8 cellular contexts compared by ENCODE assay signal in the genomic region with DNA sequence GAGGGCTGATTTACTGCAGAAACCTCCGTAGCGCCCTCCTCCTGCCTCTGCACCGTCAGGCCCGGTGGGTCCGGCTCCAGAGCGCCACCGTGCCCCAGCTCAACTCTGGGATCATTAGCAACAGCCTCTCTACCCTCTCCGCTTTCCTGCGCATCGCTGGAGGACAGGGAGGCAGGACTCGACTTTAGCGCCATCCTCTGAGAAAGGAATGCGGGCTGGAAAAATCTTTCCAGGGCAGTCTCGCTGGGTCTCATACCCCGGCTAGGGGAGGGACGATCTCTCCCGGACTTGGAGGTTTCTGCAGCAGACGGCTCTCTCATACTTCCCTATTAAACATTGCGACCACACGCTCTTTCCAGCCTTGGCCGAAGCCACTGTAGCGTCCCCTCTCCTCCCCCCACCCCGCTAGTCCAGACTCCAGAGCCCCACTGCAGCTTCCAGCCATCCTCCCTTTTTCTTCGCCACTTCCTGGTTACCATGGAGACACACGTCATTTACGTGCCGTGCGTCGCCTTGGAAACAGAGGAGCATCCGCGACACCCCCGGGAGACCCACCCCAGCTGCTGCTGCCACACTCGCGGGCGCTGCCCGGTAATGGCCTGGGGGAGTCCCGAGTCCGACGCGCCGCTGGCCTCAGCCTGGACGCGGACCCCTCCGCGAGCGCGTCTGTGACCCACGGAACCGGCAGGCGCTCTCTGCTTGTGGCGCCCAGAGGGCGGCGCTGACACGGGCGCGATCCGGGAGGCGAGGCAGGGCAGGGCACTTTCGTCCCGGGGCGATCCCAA. TPM values are rescaled to one million over a fixed set of nuclear protein-coding genes. Genes with fewer than 3 reads are reported as not detected.
DNase-seq lines count a peak whose midpoint lies in the region; ATAC-seq and TF ChIP-seq lines count a peak whose summit lies in the region.

A gene (plus strand): TSS at position 554 of the 785 bp plus-strand sequence. CDS start 479 bp downstream, outside the sequence.

- peak within 1 kb of the TSS; percentile 68 for H3K4me2 ChIP-seq in OCI-LY7 (ENCODE audit: low read length)

- H4K20me1 ChIP-seq in OCI-LY7 (ENCODE audit: insufficient read depth, low read length): no peaks in the 10 kb centered on the region

- H3K4me3 ChIP-seq in CD4-positive, CD25-positive, alpha-beta regulatory T cell (ENCODE audit: low read depth, low read length): peak within 1 kb of the TSS; percentile 89
- H3K4me3 ChIP-seq in OCI-LY7 (ENCODE audit: low read depth, low read length, poor library complexity, severe bottlenecking) (peak within 1 kb of the TSS; percentile 78), fibroblast of mammary gland (ENCODE audit: control insufficient read depth, low read depth, low read length) (peak within 1 kb of the TSS; percentile 81)
- peak within 1 kb of the TSS; percentile 80 for H3K4me3 ChIP-seq in naive thymus-derived CD4-positive, alpha-beta T cell (ENCODE audit: low read length)

- no peaks in the 10 kb centered on the region for H3K9me3 ChIP-seq in CD4-positive, CD25-positive, alpha-beta regulatory T cell (ENCODE audit: control insufficient read depth in 2 of 2, low read length in 2 of 2)
- no peaks in the 10 kb centered on the region for H3K9me3 ChIP-seq in OCI-LY7 (ENCODE audit: low read length)
- no peaks in the 10 kb centered on the region for H3K9me3 ChIP-seq in naive thymus-derived CD4-positive, alpha-beta T cell (ENCODE audit: control insufficient read depth in 2 of 3, low read length in 3 of 3)

- CTCF ChIA-PET in OCI-LY7 (lab: Charles Lee; ENCODE audit: unreplicated experiment): interaction anchor here (0.6 to 1.1 kb wide), 6 partner anchors 10 to 987 kb away, joined by 3 to 4 read pairs (median 3); no protein-coding TSS in a partner anchor
- CTCF ChIA-PET in naive thymus-derived CD4-positive, alpha-beta T cell (lab: Charles Lee): interaction anchor here (0.5 to 3.0 kb wide), 7 partner anchors 9 to 698 kb away, joined by 3 to 33 read pairs (median 3); no protein-coding TSS in a partner anchor

- ATAC-seq in CD4-positive, CD25-positive, alpha-beta regulatory T cell (ENCODE audit: low read depth in 2 of 2): peak; percentile 77
- ATAC-seq in GM19438 (IDR thresholded peaks at IDR 0.05; ENCODE audit: low read depth, unreplicated experiment): peak; percentile 85
- peak; percentile 84 for ATAC-seq in naive thymus-derived CD4-positive, alpha-beta T cell

- TF ChIP-seq CTCF in OCI-LY7 (conservative IDR thresholded peaks at IDR 0.05; ENCODE audit: low read length) (peak; percentile 76), fibroblast of mammary gland (conservative IDR thresholded peaks at IDR 0.05; ENCODE audit: control insufficient read depth, insufficient read depth, low read depth, low read length) (peak; percentile 19)

- H3K4me1 Mint-ChIP-seq in CD4-positive, CD25-positive, alpha-beta regulatory T cell: peaks cover 0 to 24% (median 5%) of the 10 kb centered on the region in 4 donors
- H3K4me1 Mint-ChIP-seq in activated T-helper 1 cell treated with anti-CD3 and anti-CD28 coated beads, Interleukin-12 subunit alpha, Interleukin-12 subunit beta, Interleukin-2, Interleukin-4 antibody, amounts not matched to agents 30 ng/mL and 10 ng/mL and 1 ng/mL, durations not matched to agents 14 hours and 24 hours and 36 hours (ENCODE audit: low read depth): peaks cover 35% of the 10 kb centered on the region
- H3K4me1 Mint-ChIP-seq in naive thymus-derived CD4-positive, alpha-beta T cell: peaks cover 5 to 28% (median 8%) of the 10 kb centered on the region in 7 donors

- no peaks in the 10 kb centered on the region for H3K9me3 Mint-ChIP-seq in CD4-positive, CD25-positive, alpha-beta regulatory T cell
- no peaks in the 10 kb centered on the region for H3K9me3 Mint-ChIP-seq in activated T-helper 1 cell treated with anti-CD3 and anti-CD28 coated beads, Interleukin-12 subunit alpha, Interleukin-12 subunit beta, Interleukin-2, Interleukin-4 antibody, amounts not matched to agents 30 ng/mL and 10 ng/mL and 1 ng/mL, durations not matched to agents 14 hours and 24 hours and 36 hours
- no peaks in the 10 kb centered on the region for H3K9me3 Mint-ChIP-seq in naive thymus-derived CD4-positive, alpha-beta T cell

- H3K79me2 ChIP-seq in OCI-LY7 (ENCODE audit: insufficient read depth, low read depth, low read length): no peaks in the 10 kb centered on the region

- BruUV-seq in OCI-LY7 (replicated peaks; lab: Mats Ljungman, UMichigan): no TSS peak

- intact Hi-C loops in OCI-LY7 (cut with micrococcal nuclease; ENCODE audit: unreplicated experiment): loop anchor here (5.0 kb wide), 1 partner anchor 434 kb away; no protein-coding TSS in a partner anchor
- intact Hi-C loops in activated T-helper 1 cell treated with anti-CD3 and anti-CD28 coated beads, Interleukin-12 subunit alpha, Interleukin-12 subunit beta, Interleukin-2, Interleukin-4 antibody, amounts not matched to agents 30 ng/mL and 10 ng/mL and 1 ng/mL, durations not matched to agents 14 hours and 24 hours and 36 hours (cut with micrococcal nuclease): loop anchor here (1.0 to 5.0 kb wide), 6 partner anchors 16 to 476 kb away; a partner anchor contains a TSS
- intact Hi-C loops in naive thymus-derived CD4-positive, alpha-beta T cell (cut with micrococcal nuclease): loop anchor here (1.0 to 5.0 kb wide), 10 partner anchors 15 to 499 kb away; a partner anchor contains a TSS

- peaks cover 19% of the 10 kb centered on the region for H3K27me3 ChIP-seq in CD4-positive, CD25-positive, alpha-beta regulatory T cell (ENCODE audit: control insufficient read depth, insufficient read depth, low read length)
- peaks cover 0 to 4% of the 10 kb centered on the region in 2 donors for H3K27me3 ChIP-seq in naive thymus-derived CD4-positive, alpha-beta T cell (ENCODE audit: control insufficient read depth in 2 of 2, insufficient read depth in 2 of 2, low read length in 2 of 2)

- H3K36me3 ChIP-seq in CD4-positive, CD25-positive, alpha-beta regulatory T cell (ENCODE audit: control insufficient read depth, insufficient read depth, low read length): no peaks in the 10 kb centered on the region
- no peaks in the 10 kb centered on the region for H3K36me3 ChIP-seq in OCI-LY7 (ENCODE audit: insufficient read depth, low read length)
- no peaks in the 10 kb centered on the region for H3K36me3 ChIP-seq in naive thymus-derived CD4-positive, alpha-beta T cell (ENCODE audit: control insufficient read depth in 2 of 3, insufficient read depth in 3 of 3, low read length in 3 of 3)

- peak within 1 kb of the TSS; percentile 98 for H2AFZ ChIP-seq in OCI-LY7 (ENCODE audit: low read length)

- H3K27me3 Mint-ChIP-seq in CD4-positive, CD25-positive, alpha-beta regulatory T cell: peaks cover 82% of the 10 kb centered on the region
- peaks cover 52% of the 10 kb centered on the region for H3K27me3 Mint-ChIP-seq in activated T-helper 1 cell treated with anti-CD3 and anti-CD28 coated beads, Interleukin-12 subunit alpha, Interleukin-12 subunit beta, Interleukin-2, Interleukin-4 antibody, amounts not matched to agents 30 ng/mL and 10 ng/mL and 1 ng/mL, durations not matched to agents 14 hours and 24 hours and 36 hours (ENCODE audit: insufficient read depth)
- peaks cover 21 to 81% (median 38%) of the 10 kb centered on the region in 5 donors for H3K27me3 Mint-ChIP-seq in naive thymus-derived CD4-positive, alpha-beta T cell

- peaks cover 25% of the 10 kb centered on the region for H3K4me1 ChIP-seq in CD4-positive, CD25-positive, alpha-beta regulatory T cell (ENCODE audit: control insufficient read depth, insufficient read depth, low read length, poor library complexity, severe bottlenecking)
- H3K4me1 ChIP-seq in OCI-LY7 (ENCODE audit: insufficient read depth, low read length, poor library complexity, severe bottlenecking): peaks cover 8% of the 10 kb centered on the region
- peaks cover 6 to 11% of the 10 kb centered on the region in 2 donors for H3K4me1 ChIP-seq in naive thymus-derived CD4-positive, alpha-beta T cell (ENCODE audit: control insufficient read depth in 2 of 2, insufficient read depth in 2 of 2, low read length in 2 of 2)

- no peaks in the 10 kb centered on the region for H3K36me3 Mint-ChIP-seq in CD4-positive, CD25-positive, alpha-beta regulatory T cell
- H3K36me3 Mint-ChIP-seq in activated T-helper 1 cell treated with anti-CD3 and anti-CD28 coated beads, Interleukin-12 subunit alpha, Interleukin-12 subunit beta, Interleukin-2, Interleukin-4 antibody, amounts not matched to agents 30 ng/mL and 10 ng/mL and 1 ng/mL, durations not matched to agents 14 hours and 24 hours and 36 hours (ENCODE audit: low read depth): peaks cover 2% of the 10 kb centered on the region
- no peaks in the 10 kb centered on the region for H3K36me3 Mint-ChIP-seq in naive thymus-derived CD4-positive, alpha-beta T cell

- DNase-seq in CD4-positive, CD25-positive, alpha-beta regulatory T cell: peak; percentile 75 to 86 (median 84)
- DNase-seq in HK-2 (ENCODE audit: unreplicated experiment) (peak; percentile 51), OCI-LY7 (ENCODE audit: low spot score) (peak; percentile 85), fibroblast of mammary gland (ENCODE audit: low read depth) (peak; percentile 71)
- DNase-seq in activated T-helper 1 cell treated with anti-CD3 and anti-CD28 coated beads, Interleukin-12 subunit alpha, Interleukin-12 subunit beta, Interleukin-2, Interleukin-4 antibody, amounts not matched to agents 30 ng/mL and 10 ng/mL and 1 ng/mL, durations not matched to agents 14 hours and 24 hours and 36 hours (ENCODE audit: low spot score): peak; percentile 76
- DNase-seq in naive thymus-derived CD4-positive, alpha-beta T cell: peak; percentile 58 to 85 (median 83)
- DNase-seq in stimulated activated naive CD4-positive, alpha-beta T cell (lab: John Stamatoyannopoulos, UW): peak; percentile 65 to 82 (median 72)

- peak within 1 kb of the TSS; percentile 63 to 84 (median 80) for H3K27ac Mint-ChIP-seq in CD4-positive, CD25-positive, alpha-beta regulatory T cell
- H3K27ac Mint-ChIP-seq in activated T-helper 1 cell treated with anti-CD3 and anti-CD28 coated beads, Interleukin-12 subunit alpha, Interleukin-12 subunit beta, Interleukin-2, Interleukin-4 antibody, amounts not matched to agents 30 ng/mL and 10 ng/mL and 1 ng/mL, durations not matched to agents 14 hours and 24 hours and 36 hours: peak within 1 kb of the TSS; percentile 82
- H3K27ac Mint-ChIP-seq in naive thymus-derived CD4-positive, alpha-beta T cell: peak within 1 kb of the TSS; percentile 60 to 95 (median 86)

- peak within 1 kb of the TSS; percentile 90 to 95 (median 94) for H3K4me3 Mint-ChIP-seq in CD4-positive, CD25-positive, alpha-beta regulatory T cell
- H3K4me3 Mint-ChIP-seq in activated T-helper 1 cell treated with anti-CD3 and anti-CD28 coated beads, Interleukin-12 subunit alpha, Interleukin-12 subunit beta, Interleukin-2, Interleukin-4 antibody, amounts not matched to agents 30 ng/mL and 10 ng/mL and 1 ng/mL, durations not matched to agents 14 hours and 24 hours and 36 hours: peak within 1 kb of the TSS; percentile 91
- peak within 1 kb of the TSS; percentile 91 to 98 (median 96) for H3K4me3 Mint-ChIP-seq in naive thymus-derived CD4-positive, alpha-beta T cell

- no peaks in the 10 kb centered on the region for H3K9me2 ChIP-seq in OCI-LY7 (ENCODE audit: insufficient read depth, low read length)

- POLR2A ChIA-PET in OCI-LY7 (lab: Charles Lee): interaction anchor here (0.5 to 1.6 kb wide), 6 partner anchors 13 to 488 kb away, joined by 3 to 12 read pairs (median 4); no protein-coding TSS in a partner anchor
- POLR2A ChIA-PET in naive thymus-derived CD4-positive, alpha-beta T cell (lab: Charles Lee): interaction anchor here (0.7 to 2.5 kb wide), 8 partner anchors 8 to 478 kb away, joined by 3 to 52 read pairs (median 4); a partner anchor contains a TSS

- peak within 1 kb of the TSS; percentile 19 for H3K27ac ChIP-seq in CD4-positive, CD25-positive, alpha-beta regulatory T cell (ENCODE audit: insufficient read depth, low read length, poor library complexity, severe bottlenecking)
- H3K27ac ChIP-seq in OCI-LY7 (ENCODE audit: low read depth, low read length, poor library complexity, severe bottlenecking): no peak within 1 kb of the TSS
- peak within 1 kb of the TSS; percentile 59 for H3K27ac ChIP-seq in naive thymus-derived CD4-positive, alpha-beta T cell (ENCODE audit: low read depth, low read length)

RNA-seq across cellular contexts. Expression of the gene that starts here (rescaled TPM):
- 1.6 TPM for total RNA-seq in CD4-positive, CD25-positive, alpha-beta regulatory T cell
- under 1 TPM; 0.15 to 0.24 (median 0.18) TPM for polyA plus RNA-seq in CD4-positive, CD25-positive, alpha-beta regulatory T cell
- not detected in 2 replicates for total RNA-seq in OCI-LY7 (2014; rRNA removed; shearing (Covaris generic))
- not detected in 2 replicates for total RNA-seq in OCI-LY7 (2022)
- 0.61 and 0.75 TPM in 2 replicates for total RNA-seq in activated T-helper 1 cell treated with anti-CD3 and anti-CD28 coated beads, Interleukin-12 subunit alpha, Interleukin-12 subunit beta, Interleukin-2, Interleukin-4 antibody, amounts not matched to agents 30 ng/mL and 10 ng/mL and 1 ng/mL, durations not matched to agents 14 hours and 24 hours and 36 hours
- total RNA-seq in naive thymus-derived CD4-positive, alpha-beta T cell: 1 to 10 TPM in 2 of 5 experiments, under 1 TPM in 2, not detected in 1; 0.22 to 3.8 (median 1.8) TPM
- under 1 TPM in 1 of 2 donors, not detected in 1; 0.21 TPM for polyA plus RNA-seq in naive thymus-derived CD4-positive, alpha-beta T cell

Comparison
In these comparisons a context has a peak if more than half of its experiments do, and no peak if none do; other contexts are left out.
1. Peak in DNase-seq, H3K4me3 ChIP-seq and H3K4me2 ChIP-seq in OCI-LY7; RNA of the gene not detected or under 1 TPM.
2. Peak in DNase-seq in activated T-helper 1 cell treated with anti-CD3 and anti-CD28 coated beads, Interleukin-12 subunit alpha, Interleukin-12 subunit beta, Interleukin-2, Interleukin-4 antibody, amounts not matched to agents 30 ng/mL and 10 ng/mL and 1 ng/mL, durations not matched to agents 14 hours and 24 hours and 36 hours; RNA of the gene not detected or under 1 TPM.